Comparison of ENCODE assay signal across 8 cellular contexts in genomic region chr3:155805204-155805801, GRCh38. TPM values are rescaled to one million over a fixed set of nuclear protein-coding genes. Genes with fewer than 3 reads are reported as not detected.
DNase-seq lines count a peak whose midpoint lies in the region; ATAC-seq and TF ChIP-seq lines count a peak whose summit lies in the region.

No MANE protein-coding gene starts in this region.

- no peak overlapping the region for H3K27ac ChIP-seq in endodermal cell (ENCODE audit: low read depth, low read length)
- peak overlapping the region; percentile 89 to 96 (median 95) for H3K27ac ChIP-seq in tibial nerve

- H3K4me3 Mint-ChIP-seq in endodermal cell (peak overlapping the region; percentile 84), naive B cell (peak overlapping the region; percentile 80 to 92 (median 90))

- TF ChIP-seq CTCF in endodermal cell (conservative IDR thresholded peaks at IDR 0.05) = no peak
- no peak for TF ChIP-seq CTCF in tibial nerve (IDR thresholded peaks at IDR 0.05)

- ATAC-seq in HG03196 (IDR thresholded peaks at IDR 0.05; ENCODE audit: unreplicated experiment) (peak; percentile 17), SK-N-SH treated with all-trans-retinoic acid at 6 μM for 48 hours (peak; percentile 79), naive B cell (ENCODE audit: low read depth in 2 of 2) (peak in 1 of 2 donors; percentile 1)

- H3K27me3 ChIP-seq in endodermal cell (ENCODE audit: control insufficient read depth, insufficient read depth, low read length, poor library complexity, severe bottlenecking) = peaks cover 28% of the 10 kb centered on the region
- H3K27me3 ChIP-seq in tibial nerve = no peaks in the 10 kb centered on the region

- DNase-seq in NCI-H1436 (lab: John Stamatoyannopoulos, UW) (peak; percentile 39), NCI-H1436 treated with DMSO at 0.1 percent for 48 hours (lab: John Stamatoyannopoulos, UW) (no peak), endodermal cell (no peak), naive B cell (no peak), tibial nerve (ENCODE audit: low spot score in 2 of 2) (peak in 1 of 2 donors; percentile 21), NCI-H187 treated with DMSO at 0.1 percent for 48 hours (lab: John Stamatoyannopoulos, UW) (no peak)

- H3K4me1 ChIP-seq in endodermal cell (ENCODE audit: control insufficient read depth, insufficient read depth, low read length) (no peaks in the 10 kb centered on the region), tibial nerve (peaks cover 0 to 16% (median 0%) of the 10 kb centered on the region in 4 donors)

- H3K9me3 ChIP-seq in endodermal cell (ENCODE audit: control insufficient read depth, low read length) = no peaks in the 10 kb centered on the region
- no peaks in the 10 kb centered on the region for H3K9me3 ChIP-seq in tibial nerve

- H3K36me3 ChIP-seq in endodermal cell (ENCODE audit: control insufficient read depth, insufficient read depth, low read length) (no peaks in the 10 kb centered on the region), tibial nerve (peaks cover 0 to 23% (median 0%) of the 10 kb centered on the region in 3 donors)

- TF ChIP-seq EP300 in tibial nerve (IDR thresholded peaks at IDR 0.05) = no peak

- H3K4me1 Mint-ChIP-seq in endodermal cell (peaks cover 6% of the 10 kb centered on the region), naive B cell (peaks cover 3 to 14% (median 8%) of the 10 kb centered on the region in 3 donors)

- peak overlapping the region; percentile 70 for H3K9ac ChIP-seq in endodermal cell (ENCODE audit: extremely low read depth, low read length, poor library complexity, severe bottlenecking)

- H3K36me3 Mint-ChIP-seq in endodermal cell (ENCODE audit: low read depth) = peaks cover 8% of the 10 kb centered on the region
- no peaks in the 10 kb centered on the region for H3K36me3 Mint-ChIP-seq in naive B cell

- no peak overlapping the region for H3K27ac Mint-ChIP-seq in endodermal cell
- peak overlapping the region in 3 of 6 donors; percentile 51 to 78 (median 72) for H3K27ac Mint-ChIP-seq in naive B cell

- H3K27me3 Mint-ChIP-seq in endodermal cell (ENCODE audit: insufficient read depth) = peaks cover 17% of the 10 kb centered on the region
- peaks cover 6 to 9% (median 6%) of the 10 kb centered on the region in 3 donors for H3K27me3 Mint-ChIP-seq in naive B cell

- no peaks in the 10 kb centered on the region for H3K9me3 Mint-ChIP-seq in endodermal cell
- H3K9me3 Mint-ChIP-seq in naive B cell = no peaks in the 10 kb centered on the region

- peak overlapping the region; percentile 80 for H3K4me3 ChIP-seq in endodermal cell (ENCODE audit: low read length)
- peak overlapping the region; percentile 80 to 99 (median 90) for H3K4me3 ChIP-seq in tibial nerve

- no peak for TF ChIP-seq POLR2A in tibial nerve (IDR thresholded peaks at IDR 0.05)

- 33 to 85% methylated on average over 1 to 14 of the region's 15 CpGs for WGBS in endodermal cell (ENCODE audit: insufficient coverage in 1 of 2, insufficient read length in 1 of 2), 2 experiments
- WGBS in tibial nerve, 2 donors = 44 to 47% methylated on average over 15 of the region's 15 CpGs

TF ChIP-seq in SK-N-SH treated with all-trans-retinoic acid at 6 μM for 48 hours, 23 proteins besides CTCF, POLR2A, EP300 and RAD21:
- TF ChIP-seq ISL1 (CRISPR knock-in tag; IDR thresholded peaks at IDR 0.05) = no peak
TF ChIP-seq in SK-N-SH treated with all-trans-retinoic acid at 6 μM for 48 hours: peak in this region for 0.

RNA-seq across cellular contexts. Expression of gene C3orf33, which starts 0.8 kb away (rescaled TPM):
- total RNA-seq in endodermal cell (1 to 10 TPM; 2.5 to 4.4 TPM), tibial nerve (1 to 10 TPM; 1.4 to 5.9 (median 3.4) TPM)
- polyA plus RNA-seq in endodermal cell (2013, experiment 1 of 2) = 5.2 TPM
- 5.5 TPM for polyA plus RNA-seq in endodermal cell (2013, experiment 2 of 2)
- 1 to 10 TPM; 1.5 to 5.9 (median 2.2) TPM for polyA plus RNA-seq in naive B cell (ENCODE audit: low read depth in 6 of 6)

RNA-seq across cellular contexts. Expression of gene SLC33A1, which starts 48.9 kb away (rescaled TPM):
- total RNA-seq in endodermal cell = 10 to 100 TPM; 24.6 to 24.8 TPM
- 14.3 TPM for polyA plus RNA-seq in endodermal cell (2013, experiment 1 of 2)
- 14.8 TPM for polyA plus RNA-seq in endodermal cell (2013, experiment 2 of 2)
- 10 to 100 TPM; 10.5 to 21.1 (median 13.9) TPM for polyA plus RNA-seq in naive B cell (ENCODE audit: low read depth in 6 of 6)
- 10 to 100 TPM; 26.4 to 30.6 (median 29.6) TPM for total RNA-seq in tibial nerve
